ENCODE assay signal across 12 cellular contexts in the genomic region with DNA sequence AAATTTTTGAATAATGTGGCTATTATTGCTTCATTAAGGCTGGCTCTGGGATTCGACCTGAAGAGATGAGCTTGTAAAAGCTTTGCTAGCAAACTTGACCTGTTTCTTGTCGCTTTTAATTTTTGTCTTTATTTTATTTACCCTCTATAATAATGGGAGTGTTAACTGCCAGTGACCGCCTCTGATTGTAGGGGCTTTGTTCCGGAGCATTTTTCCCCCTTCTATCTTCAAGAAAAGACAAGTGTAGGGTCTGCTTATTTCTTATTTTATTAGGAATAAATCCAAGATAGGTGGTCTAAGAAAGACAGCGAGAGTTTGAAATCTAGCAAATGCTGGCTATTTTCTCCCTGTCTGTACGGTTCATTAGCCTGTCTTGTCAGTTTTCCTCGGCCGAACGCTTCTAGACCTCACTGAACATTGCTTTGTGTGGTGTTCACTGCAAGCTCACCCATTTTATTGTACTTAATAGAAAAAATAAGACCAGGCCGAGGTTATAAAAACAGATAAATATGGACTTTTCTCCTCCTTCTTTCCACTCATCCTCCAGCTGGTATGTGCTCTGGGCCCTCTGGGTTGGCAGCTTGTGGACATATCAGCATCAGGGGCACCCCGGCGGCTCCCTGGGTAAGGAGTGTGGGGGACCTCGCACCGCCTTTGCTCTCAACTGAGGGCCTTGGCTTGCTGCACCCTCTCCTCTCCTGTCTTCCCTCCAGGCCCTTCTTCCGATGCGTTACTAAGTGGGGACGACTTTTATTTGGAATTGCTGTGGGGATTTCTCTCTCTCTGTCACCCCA. TPM values are rescaled to one million over a fixed set of nuclear protein-coding genes. Genes with fewer than 3 reads are reported as not detected.
DNase-seq lines count a peak whose midpoint lies in the region; ATAC-seq and TF ChIP-seq lines count a peak whose summit lies in the region.
"Had no signal": no experiment of that assay in that cellular context is flagged by ENCODE, and none has a peak within 500 bp of the region (broad histone marks: within the 10 kb centered on the region; RNA-seq: fewer than 3 reads in every experiment).

No MANE protein-coding gene starts in this region.

- no peak for TF ChIP-seq POLR2A in uterus (IDR thresholded peaks at IDR 0.05)

- no peak overlapping the region for H4K91ac ChIP-seq in neuronal stem cell (ENCODE audit: low read depth, low read length, poor library complexity)

- H3K27me3 ChIP-seq in cardiac muscle cell (no peaks in the 10 kb centered on the region), neuronal stem cell (ENCODE audit: control insufficient read depth in 3 of 3, insufficient read depth in 3 of 3, low read depth in 1 of 3, low read length in 3 of 3) (peaks cover 0 to 64% (median 3%) of the 10 kb centered on the region in 3 experiments), uterus (no peaks in the 10 kb centered on the region)

- H3K36me3 ChIP-seq in cardiac muscle cell (peaks cover 47% of the 10 kb centered on the region), neuronal stem cell (replicated peaks in 1 of 2; ENCODE audit: control insufficient read depth in 2 of 2, insufficient read depth in 2 of 2, low read length in 2 of 2) (peaks cover 0 to 74% of the 10 kb centered on the region in 2 donors), uterus (no peaks in the 10 kb centered on the region)

- intact Hi-C loops in cardiac septum (cut with DNase I) (loop anchor here (5.0 kb wide), 1 partner anchor 34 kb away; no protein-coding TSS in a partner anchor), uterus (cut with DNase I; ENCODE audit: low total_unique reads) (loop anchor here (2.0 kb wide), 1 partner anchor 133 kb away; no protein-coding TSS in a partner anchor), left colon (cut with DNase I, micrococcal nuclease) (loop anchor here in 1 of 2 donors (5.0 to 10.0 kb wide), 2 partner anchors 254 to 771 kb away; no protein-coding TSS in a partner anchor)

- H2BK15ac ChIP-seq in neuronal stem cell (ENCODE audit: low read length), result no peak overlapping the region

- H3K4me2 ChIP-seq in neuronal stem cell (ENCODE audit: insufficient read depth, low read length, poor library complexity, severe bottlenecking), result no peak overlapping the region

- no CpG with 5 or more reads among the region's 17 CpGs for WGBS in neuronal stem cell (ENCODE audit: extremely low coverage in 2 of 2, insufficient read length in 2 of 2, insufficient replicate concordance in 1 of 2), 2 donors

- H3K23ac ChIP-seq in neuronal stem cell (ENCODE audit: low read depth, low read length, poor library complexity), result no peak overlapping the region

- H2BK12ac ChIP-seq in neuronal stem cell (ENCODE audit: low read length), result no peak overlapping the region

- no peak overlapping the region for H2BK5ac ChIP-seq in neuronal stem cell (ENCODE audit: low read length)

- no peak overlapping the region for H4K8ac ChIP-seq in neuronal stem cell (ENCODE audit: low read depth, low read length)

- H3K4me1 ChIP-seq in cardiac muscle cell (ENCODE audit: low read depth), result peaks cover 46% of the 10 kb centered on the region
- peaks cover 29 to 36% of the 10 kb centered on the region in 2 donors for H3K4me1 ChIP-seq in neuronal stem cell (ENCODE audit: control insufficient read depth in 2 of 2, insufficient read depth in 1 of 2, low read depth in 1 of 2, low read length in 2 of 2)
- H3K4me1 ChIP-seq in uterus, result no peaks in the 10 kb centered on the region

- no peak overlapping the region for H3K4ac ChIP-seq in neuronal stem cell (ENCODE audit: low read length)

- ATAC-seq in GM21529 (IDR thresholded peaks at IDR 0.05; ENCODE audit: unreplicated experiment), result no peak
- ATAC-seq in left colon, result no peak

- H3K9ac ChIP-seq in neuronal stem cell (ENCODE audit: low read depth, low read length, poor library complexity), result no peak overlapping the region

- H3K4me3 ChIP-seq in cardiac muscle cell (peak overlapping the region; percentile 94), foreskin fibroblast (ENCODE audit: low read depth in 1 of 2, low read length in 2 of 2) (peak overlapping the region; percentile 72 to 79), neuronal stem cell (ENCODE audit: low read length in 2 of 2) (no peak overlapping the region), uterus (peak overlapping the region; percentile 80 to 97)

- TF ChIP-seq CTCF in cardiac muscle cell (IDR thresholded peaks at IDR 0.05; ENCODE audit: low read depth, low read length), result no peak
- no peak for TF ChIP-seq CTCF in foreskin fibroblast (IDR thresholded peaks at IDR 0.05; ENCODE audit: low read depth, low read length)
- no peak for TF ChIP-seq CTCF in uterus (IDR thresholded peaks at IDR 0.05)

- DNase-seq in cardiac muscle cell (ENCODE audit: low read depth in 1 of 2, low spot score in 1 of 2), result no peak
- no peak for DNase-seq in cardiac septum (ENCODE audit: low spot score)
- peak; percentile 28 to 41 for DNase-seq in foreskin fibroblast
- no peak for DNase-seq in neuronal stem cell (ENCODE audit: low spot score)
- peak in 1 of 2 donors; percentile 36 for DNase-seq in uterus
- no peak for DNase-seq in left colon
- DNase-seq in activated CD4-positive, alpha-beta T cell treated with anti-CD3 and anti-CD28 coated beads, Interleukin-2, amount 50 U/mL, for 1 hour, result no peak
- DNase-seq: activated CD4-positive, alpha-beta T cell treated with anti-CD3 and anti-CD28 coated beads, Interleukin-2, amount 50 U/mL, for 4 hours; DMS153; endodermal cell; SW 1271 had no signal

- H3K14ac ChIP-seq in neuronal stem cell (ENCODE audit: low read length), result no peak overlapping the region

- H3K79me1 ChIP-seq in neuronal stem cell (ENCODE audit: low read depth, low read length), result peaks cover 2% of the 10 kb centered on the region

- peak overlapping the region; percentile 59 for H2AK5ac ChIP-seq in neuronal stem cell (ENCODE audit: low read depth, low read length)

- no peaks in the 10 kb centered on the region for H3K9me3 ChIP-seq in cardiac muscle cell (ENCODE audit: low read depth)
- no peaks in the 10 kb centered on the region for H3K9me3 ChIP-seq in neuronal stem cell (replicated peaks in 1 of 2; ENCODE audit: control insufficient read depth in 2 of 2, insufficient read depth in 1 of 2, low read depth in 1 of 2, low read length in 2 of 2)
- no peaks in the 10 kb centered on the region for H3K9me3 ChIP-seq in uterus

- H3K18ac ChIP-seq in neuronal stem cell (ENCODE audit: low read length), result peak overlapping the region; percentile 5

- H3K27ac ChIP-seq in cardiac muscle cell (peak overlapping the region; percentile 99), neuronal stem cell (replicated peaks; ENCODE audit: low read length) (no peak overlapping the region), uterus (peak overlapping the region; percentile 96 to 100)

- no peak overlapping the region for H2AFZ ChIP-seq in neuronal stem cell (ENCODE audit: low read length)

- H2BK120ac ChIP-seq in neuronal stem cell (ENCODE audit: low read depth, low read length), result no peak overlapping the region

RNA-seq across cellular contexts. Expression of a gene that starts 8.5 kb away (rescaled TPM):
- 92.6 and 115 TPM in 2 replicates for total RNA-seq in cardiac muscle cell
- polyA plus RNA-seq in cardiac muscle cell, result 121 and 149 TPM in 2 replicates
- total RNA-seq in cardiac septum, result 24.7 TPM
- 7.8 TPM for polyA plus RNA-seq in neuronal stem cell (2013, experiment 1 of 2)
- 8.8 TPM for polyA plus RNA-seq in neuronal stem cell (2013, experiment 2 of 2)
- 100 to 1,000 TPM; 110 to 418 (median 233) TPM for total RNA-seq in uterus
- 10 to 100 TPM in 1 of 2 donors, 1 to 10 TPM in 1; 10.0 to 38.9 TPM for total RNA-seq in left colon

Comparison
In these comparisons a context has a peak if more than half of its experiments do, and no peak if none do; other contexts are left out.
1. DNase-seq: peak in foreskin fibroblast (2 of 2); none in cardiac muscle cell (0 of 2), cardiac septum (single experiment), neuronal stem cell (single experiment), left colon (0 of 2) and activated CD4-positive, alpha-beta T cell treated with anti-CD3 and anti-CD28 coated beads, Interleukin-2, amount 50 U/mL, for 1 hour (single experiment).
2. H3K4me3 ChIP-seq: peak in cardiac muscle cell (single experiment), foreskin fibroblast (2 of 2) and uterus (2 of 2); none in neuronal stem cell (0 of 2).